Comparison of ENCODE assay signal across 8 cellular contexts in genomic region chr12:123149828-123150272, GRCh38. TPM values are rescaled to one million over a fixed set of nuclear protein-coding genes. Genes with fewer than 3 reads are reported as not detected.
DNase-seq lines count a peak whose midpoint lies in the region; ATAC-seq and TF ChIP-seq lines count a peak whose summit lies in the region.

No MANE protein-coding gene starts in this region.

- no peak for DNase-seq in Peyer's patch
- DNase-seq in endothelial cell (ENCODE audit: low spot score) = no peak
- no peak for DNase-seq in natural killer cell treated with Interleukin-12 subunit alpha and Interleukin-12 subunit beta and Interleukin-15 and Interleukin-18, amount 100 ng/mL, for 72 hours (ENCODE audit: low spot score)
- no peak for DNase-seq in stimulated activated CD4-positive, alpha-beta T cell treated with anti-CD3 and anti-CD28 coated beads, Interleukin-4, amount 100 ng/mL, for 24 hours
- no peak for DNase-seq in cortex of kidney (lab: John Stamatoyannopoulos, UW)

- H3K4me3 Mint-ChIP-seq in endothelial cell (ENCODE audit: unreplicated experiment) = peak overlapping the region; percentile 85
- peak overlapping the region; percentile 86 for H3K4me3 Mint-ChIP-seq in natural killer cell treated with Interleukin-12 subunit alpha and Interleukin-12 subunit beta and Interleukin-15 and Interleukin-18, amount 100 ng/mL, for 72 hours

- no peaks in the 10 kb centered on the region for H3K36me3 ChIP-seq in Peyer's patch

- no peaks in the 10 kb centered on the region for H3K9me3 ChIP-seq in Peyer's patch

- TF ChIP-seq POLR2A in Peyer's patch (IDR thresholded peaks at IDR 0.05) = no peak

- H3K4me1 ChIP-seq in Peyer's patch = peaks cover 0 to 45% (median 2%) of the 10 kb centered on the region in 4 donors

- TF ChIP-seq CTCF in C4-2B (conservative IDR thresholded peaks at IDR 0.05) = no peak
- TF ChIP-seq CTCF in Peyer's patch (IDR thresholded peaks at IDR 0.05) = peak in 1 of 6 experiments; percentile 1
- no peak for TF ChIP-seq CTCF in endothelial cell (IDR thresholded peaks at IDR 0.05; ENCODE audit: unreplicated experiment)

- H3K4me3 ChIP-seq in Peyer's patch = peak overlapping the region; percentile 69 to 92 (median 76)

- no peaks in the 10 kb centered on the region for H3K27me3 ChIP-seq in Peyer's patch

- peaks cover 26% of the 10 kb centered on the region for H3K4me1 Mint-ChIP-seq in endothelial cell (ENCODE audit: unreplicated experiment)
- peaks cover 14 to 23% of the 10 kb centered on the region in 2 donors for H3K4me1 Mint-ChIP-seq in natural killer cell treated with Interleukin-12 subunit alpha and Interleukin-12 subunit beta and Interleukin-15 and Interleukin-18, amount 100 ng/mL, for 72 hours (ENCODE audit: low read depth in 2 of 2)

- peak overlapping the region; percentile 50 for H3K27ac ChIP-seq in C4-2B
- H3K27ac ChIP-seq in Peyer's patch = peak overlapping the region; percentile 65 to 88 (median 80)

- peaks cover 17% of the 10 kb centered on the region for H3K36me3 Mint-ChIP-seq in endothelial cell (ENCODE audit: low read depth, unreplicated experiment)
- H3K36me3 Mint-ChIP-seq in natural killer cell treated with Interleukin-12 subunit alpha and Interleukin-12 subunit beta and Interleukin-15 and Interleukin-18, amount 100 ng/mL, for 72 hours = no peaks in the 10 kb centered on the region

- no peaks in the 10 kb centered on the region for H3K9me3 Mint-ChIP-seq in endothelial cell (ENCODE audit: unreplicated experiment)
- no peaks in the 10 kb centered on the region for H3K9me3 Mint-ChIP-seq in natural killer cell treated with Interleukin-12 subunit alpha and Interleukin-12 subunit beta and Interleukin-15 and Interleukin-18, amount 100 ng/mL, for 72 hours

- H3K27me3 Mint-ChIP-seq in endothelial cell (ENCODE audit: unreplicated experiment) = peaks cover 18% of the 10 kb centered on the region
- no peaks in the 10 kb centered on the region for H3K27me3 Mint-ChIP-seq in natural killer cell treated with Interleukin-12 subunit alpha and Interleukin-12 subunit beta and Interleukin-15 and Interleukin-18, amount 100 ng/mL, for 72 hours

- H3K27ac Mint-ChIP-seq in endothelial cell (ENCODE audit: unreplicated experiment) = peak overlapping the region; percentile 28
- H3K27ac Mint-ChIP-seq in natural killer cell treated with Interleukin-12 subunit alpha and Interleukin-12 subunit beta and Interleukin-15 and Interleukin-18, amount 100 ng/mL, for 72 hours = peak overlapping the region; percentile 30 to 38

- no peak for ATAC-seq in natural killer cell treated with Interleukin-12 subunit alpha and Interleukin-12 subunit beta and Interleukin-15 and Interleukin-18, amount 100 ng/mL, for 72 hours
- ATAC-seq in GM21447 (IDR thresholded peaks at IDR 0.05; ENCODE audit: unreplicated experiment) (no peak), HG02759 (IDR thresholded peaks at IDR 0.05; ENCODE audit: unreplicated experiment) (no peak)

RNA-seq across cellular contexts. Expression of gene PITPNM2, which starts 1.0 kb away (rescaled TPM):
- total RNA-seq in Peyer's patch (10 to 100 TPM; 12.3 to 37.0 (median 23.6) TPM), endothelial cell (ENCODE audit: unreplicated experiment) (14.3 TPM)
- 1 to 10 TPM; 2.0 to 3.1 TPM for total RNA-seq in natural killer cell treated with Interleukin-12 subunit alpha and Interleukin-12 subunit beta and Interleukin-15 and Interleukin-18, amount 100 ng/mL, for 72 hours
